10 cellular contexts compared by ENCODE assay signal in the genomic region with DNA sequence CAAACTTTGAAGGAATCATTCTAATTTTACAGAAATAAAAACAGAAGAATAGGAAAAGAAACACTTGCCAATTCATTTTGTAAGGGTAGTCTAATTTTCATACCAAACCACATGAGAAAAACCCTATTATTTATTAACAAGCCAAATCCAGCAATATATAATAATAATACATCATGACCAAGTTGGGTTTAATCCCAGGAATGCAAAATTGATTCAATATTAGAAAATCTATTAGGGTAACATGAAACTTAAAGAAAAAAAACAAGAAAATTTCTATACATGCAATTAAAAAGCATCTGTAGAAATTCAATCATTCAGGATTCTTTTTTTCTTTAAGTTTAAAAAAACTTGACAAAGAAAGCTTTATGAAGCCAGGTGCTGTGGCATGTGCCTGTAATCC.
"Had no signal": no experiment of that assay in that cellular context is flagged by ENCODE, and none has a peak within 500 bp of the region (broad histone marks: within the 10 kb centered on the region; RNA-seq: fewer than 3 reads in every experiment).

No MANE protein-coding gene starts in this region.

- H3K4me3 ChIP-seq: pancreas, transverse colon had no signal

- H3K27ac ChIP-seq: pancreas, transverse colon, VCaP had no signal

- H3K27me3 ChIP-seq: pancreas, transverse colon had no signal

- H3K27me3 Mint-ChIP-seq: central memory CD8-positive, alpha-beta T cell had no signal

- H3K9me3 Mint-ChIP-seq: central memory CD8-positive, alpha-beta T cell had no signal

- H3K9me3 ChIP-seq: pancreas, transverse colon had no signal

- H3K27ac Mint-ChIP-seq: activated CD8-positive, alpha-beta T cell treated with anti-CD3 and anti-CD28 coated beads, Interleukin-2, amount 10 ng/mL, durations not matched to agents 7 days and 5 days had no signal

- H3K36me3 ChIP-seq: pancreas, transverse colon had no signal

- ATAC-seq: activated CD8-positive, alpha-beta T cell treated with anti-CD3 and anti-CD28 coated beads, Interleukin-2, amount 10 ng/mL, durations not matched to agents 7 days and 5 days; left colon had no signal

- H3K4me3 Mint-ChIP-seq: activated CD8-positive, alpha-beta T cell treated with anti-CD3 and anti-CD28 coated beads, Interleukin-2, amount 10 ng/mL, durations not matched to agents 7 days and 5 days; central memory CD8-positive, alpha-beta T cell had no signal

- DNase-seq: activated CD8-positive, alpha-beta memory T cell treated with anti-CD3 and anti-CD28 coated beads, Interleukin-2, amount 50 U/mL, for 48 hours; activated CD8-positive, alpha-beta T cell treated with anti-CD3 and anti-CD28 coated beads, Interleukin-2, amount 10 ng/mL, durations not matched to agents 7 days and 5 days; activated naive CD4-positive, alpha-beta T cell; left colon; pancreas; retina; stimulated activated CD4-positive, alpha-beta T cell treated with anti-CD3 and anti-CD28 coated beads, Interleukin-4, amount 100 ng/mL, for 4 hours; transverse colon had no signal
